10 cellular contexts compared by ENCODE assay signal in the genomic region with DNA sequence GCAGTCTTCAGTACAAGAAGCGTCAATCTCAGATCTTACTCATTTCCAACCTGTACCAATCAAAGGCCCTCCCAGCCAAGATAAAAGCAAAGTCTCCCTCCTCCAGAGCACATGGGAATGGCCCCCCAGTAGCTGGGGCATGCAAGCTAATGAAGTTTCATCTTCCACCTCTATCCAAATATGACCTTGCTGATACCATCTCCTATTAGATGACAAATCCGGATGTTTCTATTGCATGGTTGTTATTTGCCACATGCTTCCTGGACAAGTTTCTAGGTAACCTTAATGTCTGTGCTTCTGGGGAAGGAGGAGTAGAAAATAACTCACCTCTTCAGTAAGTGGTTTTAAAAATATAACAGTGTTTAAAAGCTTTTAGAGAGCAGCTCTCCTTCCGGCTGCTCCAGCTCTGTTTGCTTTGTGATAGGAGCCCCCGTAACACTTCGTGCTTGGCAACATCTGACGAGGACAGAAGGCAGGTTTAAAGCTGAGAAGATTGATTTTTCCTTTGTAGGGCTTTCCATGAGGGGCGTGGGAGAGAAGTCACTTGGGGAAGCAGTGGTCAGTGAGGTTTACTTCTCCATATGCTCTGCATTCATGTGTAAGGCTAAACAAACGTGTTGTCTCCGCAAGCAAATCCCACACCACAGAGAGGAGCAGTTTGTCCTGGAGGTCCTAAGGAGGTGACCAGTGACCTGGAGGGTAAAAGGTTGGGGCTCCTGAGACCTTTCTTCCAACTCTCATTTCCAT. TPM values are rescaled to one million over a fixed set of nuclear protein-coding genes. Genes with fewer than 3 reads are reported as not detected.
DNase-seq lines count a peak whose midpoint lies in the region; ATAC-seq and TF ChIP-seq lines count a peak whose summit lies in the region.
"Had no signal": no experiment of that assay in that cellular context is flagged by ENCODE, and none has a peak within 500 bp of the region (broad histone marks: within the 10 kb centered on the region; RNA-seq: fewer than 3 reads in every experiment).

No MANE protein-coding gene starts in this region.

- H3K9me2 ChIP-seq in SK-N-SH: no peaks in the 10 kb centered on the region

- H2AFZ ChIP-seq in SK-N-SH (ENCODE audit: low read depth) (no peak overlapping the region), fibroblast of lung (ENCODE audit: low read length) (peak overlapping the region; percentile 21), smooth muscle cell (ENCODE audit: low read depth) (peak overlapping the region; percentile 15)

- no peaks in the 10 kb centered on the region for H3K9me3 ChIP-seq in SK-N-SH
- H3K9me3 ChIP-seq in fibroblast of lung (ENCODE audit: control insufficient read depth, insufficient read depth, low read depth, low read length): no peaks in the 10 kb centered on the region
- H3K9me3 ChIP-seq in smooth muscle cell (replicated peaks; ENCODE audit: low read depth): no peaks in the 10 kb centered on the region

- H3K4me1 ChIP-seq in SK-N-SH (ENCODE audit: control insufficient read depth in 1 of 2, insufficient read depth in 2 of 2, low read depth in 1 of 2, low read length in 1 of 2): peaks cover 2 to 35% of the 10 kb centered on the region in 2 experiments; a peak in 3 of 4 replicates
- H3K4me1 ChIP-seq in fibroblast of lung (ENCODE audit: control insufficient read depth, extremely low read depth, insufficient read depth, low read length): peaks cover 48% of the 10 kb centered on the region
- H3K4me1 ChIP-seq in smooth muscle cell (ENCODE audit: low read depth): peaks cover 40% of the 10 kb centered on the region

- 87% methylated on average over 9 of the region's 9 CpGs for WGBS in SK-N-SH (ENCODE audit: low lambda C conversion rate)
- 66% methylated on average over 9 of the region's 9 CpGs for WGBS in smooth muscle cell (ENCODE audit: low lambda C conversion rate)

- peak overlapping the region; percentile 62 for H3K9ac ChIP-seq in SK-N-SH
- peak overlapping the region; percentile 13 for H3K9ac ChIP-seq in fibroblast of lung (ENCODE audit: insufficient read depth, low read length)
- H3K9ac ChIP-seq in smooth muscle cell (ENCODE audit: low read depth): peak overlapping the region; percentile 81

- H3K4me2 ChIP-seq in SK-N-SH (no peak overlapping the region; the same call in 1 of the 2 replicates), fibroblast of lung (ENCODE audit: extremely low read depth, insufficient read depth, low read length) (no peak overlapping the region), smooth muscle cell (peak overlapping the region; percentile 79)

- POLR2A ChIA-PET in SK-N-SH (lab: Yijun Ruan, JAX): no interaction called here

- H3K4me3 ChIP-seq in SK-N-SH (ENCODE audit: low read depth in 2 of 2, low read length in 1 of 2) (no peak overlapping the region), fibroblast of lung (replicated peaks in 1 of 4; ENCODE audit: control extremely low read depth in 1 of 4, insufficient read depth in 1 of 4, low read depth in 3 of 4, low read length in 4 of 4) (no peak overlapping the region), smooth muscle cell (no peak overlapping the region)

- H3F3A ChIP-seq in SK-N-SH (replicated peaks; ENCODE audit: insufficient read depth): peaks cover 57% of the 10 kb centered on the region
- H3F3A ChIP-seq in smooth muscle cell (ENCODE audit: low read depth): peaks cover 12% of the 10 kb centered on the region

- CTCF ChIA-PET in SK-N-SH (lab: Yijun Ruan, JAX): interaction anchor here (0.7 to 12.9 kb wide), 5 partner anchors 8 to 473 kb away, joined by 3 to 157 read pairs (median 3); no protein-coding TSS in a partner anchor

- H3K36me3 ChIP-seq in SK-N-SH (replicated peaks in 1 of 2; ENCODE audit: control insufficient read depth in 1 of 2, insufficient read depth in 2 of 2, low read length in 1 of 2) (no peaks in the 10 kb centered on the region), fibroblast of lung (ENCODE audit: control insufficient read depth, insufficient read depth, low read length) (no peaks in the 10 kb centered on the region), smooth muscle cell (ENCODE audit: low read depth) (no peaks in the 10 kb centered on the region)

- TF ChIP-seq RAD21 in SK-N-SH (IDR thresholded peaks at IDR 0.05; ENCODE audit: low read length): no peak

- TF ChIP-seq CTCF in SK-N-SH (IDR thresholded peaks at IDR 0.05): no peak
- TF ChIP-seq CTCF in fibroblast of lung (conservative IDR thresholded peaks at IDR 0.05 in 1 of 2, IDR thresholded peaks at IDR 0.05 in 1 of 2; ENCODE audit: low read depth in 1 of 2, low read length in 2 of 2): no peak
- no peak for TF ChIP-seq CTCF in smooth muscle cell (IDR thresholded peaks at IDR 0.05; ENCODE audit: borderline replicate concordance, insufficient read depth, poor library complexity, severe bottlenecking)

- no peak for ATAC-seq in GM18520 (IDR thresholded peaks at IDR 0.05; ENCODE audit: unreplicated experiment)

- H3K79me2 ChIP-seq in SK-N-SH (ENCODE audit: insufficient read depth) (no peaks in the 10 kb centered on the region), fibroblast of lung (ENCODE audit: control insufficient read depth, insufficient read depth, low read length) (no peaks in the 10 kb centered on the region), smooth muscle cell (ENCODE audit: low read depth) (no peaks in the 10 kb centered on the region)

- H3K27me3 ChIP-seq in SK-N-SH (ENCODE audit: insufficient read depth): no peaks in the 10 kb centered on the region
- H3K27me3 ChIP-seq in fibroblast of lung (ENCODE audit: control insufficient read depth, insufficient read depth, low read length): no peaks in the 10 kb centered on the region
- H3K27me3 ChIP-seq in smooth muscle cell (ENCODE audit: low read depth): no peaks in the 10 kb centered on the region

- DNase-seq in NCI-H2029 treated with DMSO at 0.1 percent for 48 hours (lab: John Stamatoyannopoulos, UW): peak; percentile 34
- no peak for DNase-seq in NCI-H2029 (lab: John Stamatoyannopoulos, UW)
- no peak for DNase-seq in SK-N-SH
- DNase-seq in fibroblast of lung (ENCODE audit: low read depth in 2 of 2): no peak
- DNase-seq in smooth muscle cell (lab: John Stamatoyannopoulos, UW; ENCODE audit: unreplicated experiment): no peak
- no peak for DNase-seq in cerebellar cortex (ENCODE audit: low spot score)
- no peak for DNase-seq in HuH-7 (ENCODE audit: low spot score)
- DNase-seq: naive B cell, NCI-H146 had no signal

- H3K27ac ChIP-seq in SK-N-SH (ENCODE audit: low read depth in 2 of 2, low read length in 1 of 2): peak overlapping the region in 1 of 2 experiments; percentile 95; a peak in 3 of 4 replicates
- H3K27ac ChIP-seq in fibroblast of lung (ENCODE audit: insufficient read depth, low read length): peak overlapping the region; percentile 93
- peak overlapping the region; percentile 98 for H3K27ac ChIP-seq in smooth muscle cell (ENCODE audit: low read depth)

- TF ChIP-seq EP300 in SK-N-SH (IDR thresholded peaks at IDR 0.05; ENCODE audit: borderline replicate concordance in 1 of 2, low read depth in 1 of 2, low read length in 1 of 2): no peak; a peak in 1 of 4 replicates

- H4K20me1 ChIP-seq in SK-N-SH (ENCODE audit: insufficient read depth) (no peaks in the 10 kb centered on the region), fibroblast of lung (ENCODE audit: control insufficient read depth, extremely low read depth, insufficient read depth, low read length) (no peaks in the 10 kb centered on the region), smooth muscle cell (ENCODE audit: low read depth) (no peaks in the 10 kb centered on the region)

TF ChIP-seq in SK-N-SH, 30 proteins besides CTCF, POLR2A, EP300 and RAD21:
- TF ChIP-seq GABPA (IDR thresholded peaks at IDR 0.05; ENCODE audit: low read depth): no peak
- TF ChIP-seq FOXM1 (IDR thresholded peaks at IDR 0.05; ENCODE audit: low read depth): no peak
- no peak for TF ChIP-seq EZH2phosphoT487 (IDR thresholded peaks at IDR 0.05; ENCODE audit: borderline replicate concordance, low read depth)
- no peak for TF ChIP-seq TCF12 (IDR thresholded peaks at IDR 0.05)
- TF ChIP-seq FOXJ3 (CRISPR knock-in tag; IDR thresholded peaks at IDR 0.05): no peak
- TF ChIP-seq RCOR1 (IDR thresholded peaks at IDR 0.05; ENCODE audit: low read length): no peak
- no peak for TF ChIP-seq NRF1 (IDR thresholded peaks at IDR 0.05; ENCODE audit: low read depth, low read length)
- no peak for TF ChIP-seq POLR2AphosphoS5 (IDR thresholded peaks at IDR 0.05; ENCODE audit: low read depth, low read length)
- no peak for TF ChIP-seq RFX5 (IDR thresholded peaks at IDR 0.05; ENCODE audit: low read length)
- TF ChIP-seq GATA2 (CRISPR knock-in tag; IDR thresholded peaks at IDR 0.05): no peak
- TF ChIP-seq, protein P1, sequence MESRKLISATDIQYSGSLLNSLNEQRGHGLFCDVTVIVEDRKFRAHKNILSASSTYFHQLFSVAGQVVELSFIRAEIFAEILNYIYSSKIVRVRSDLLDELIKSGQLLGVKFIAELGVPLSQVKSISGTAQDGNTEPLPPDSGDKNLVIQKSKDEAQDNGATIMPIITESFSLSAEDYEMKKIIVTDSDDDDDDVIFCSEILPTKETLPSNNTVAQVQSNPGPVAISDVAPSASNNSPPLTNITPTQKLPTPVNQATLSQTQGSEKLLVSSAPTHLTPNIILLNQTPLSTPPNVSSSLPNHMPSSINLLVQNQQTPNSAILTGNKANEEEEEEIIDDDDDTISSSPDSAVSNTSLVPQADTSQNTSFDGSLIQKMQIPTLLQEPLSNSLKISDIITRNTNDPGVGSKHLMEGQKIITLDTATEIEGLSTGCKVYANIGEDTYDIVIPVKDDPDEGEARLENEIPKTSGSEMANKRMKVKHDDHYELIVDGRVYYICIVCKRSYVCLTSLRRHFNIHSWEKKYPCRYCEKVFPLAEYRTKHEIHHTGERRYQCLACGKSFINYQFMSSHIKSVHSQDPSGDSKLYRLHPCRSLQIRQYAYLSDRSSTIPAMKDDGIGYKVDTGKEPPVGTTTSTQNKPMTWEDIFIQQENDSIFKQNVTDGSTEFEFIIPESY (IDR thresholded peaks at IDR 0.05; ENCODE audit: borderline replicate concordance, low read depth): no peak
- no peak for TF ChIP-seq JUND (IDR thresholded peaks at IDR 0.05)
- TF ChIP-seq CHD2 (IDR thresholded peaks at IDR 0.05; ENCODE audit: low read length, partially characterized antibody): no peak
- no peak for TF ChIP-seq SIN3A (IDR thresholded peaks at IDR 0.05; ENCODE audit: borderline replicate concordance, low read depth, low read length)

RNA-seq across cellular contexts. Expression of a gene that starts 40.3 kb away (rescaled TPM):
- 40.0 and 50.9 TPM in 2 replicates for polyA plus RNA-seq in SK-N-SH (2012; rRNA removed)
- 49.0 and 49.6 TPM in 2 replicates for polyA plus RNA-seq in SK-N-SH (2012; cell fraction: cytosol; rRNA removed)
- 14.3 and 23.7 TPM in 2 replicates for polyA plus RNA-seq in SK-N-SH (2012; cell fraction: nucleus; rRNA removed)
- total RNA-seq in fibroblast of lung: 54.2 and 91.8 TPM in 2 replicates
- 277 and 429 TPM in 2 replicates for polyA plus RNA-seq in fibroblast of lung
- 316 and 494 TPM in 2 replicates for polyA plus RNA-seq in fibroblast of lung (2012)
- polyA minus RNA-seq in fibroblast of lung (ENCODE audit: low replicate concordance): 106 and 144 TPM in 2 replicates
- total RNA-seq in smooth muscle cell: 50.8 and 81.2 TPM in 2 replicates
- 87.7 and 95.7 TPM in 2 replicates for polyA plus RNA-seq in smooth muscle cell

Comparison
In these comparisons a context has a peak if more than half of its experiments do, and no peak if none do; other contexts are left out.
1. H3K9ac ChIP-seq: peak in every context shown above with its lines; median percentile 81 in smooth muscle cell; 62 in SK-N-SH; 13 in fibroblast of lung.